ENCODE assay signal across 1 cellular context in the genomic region with DNA sequence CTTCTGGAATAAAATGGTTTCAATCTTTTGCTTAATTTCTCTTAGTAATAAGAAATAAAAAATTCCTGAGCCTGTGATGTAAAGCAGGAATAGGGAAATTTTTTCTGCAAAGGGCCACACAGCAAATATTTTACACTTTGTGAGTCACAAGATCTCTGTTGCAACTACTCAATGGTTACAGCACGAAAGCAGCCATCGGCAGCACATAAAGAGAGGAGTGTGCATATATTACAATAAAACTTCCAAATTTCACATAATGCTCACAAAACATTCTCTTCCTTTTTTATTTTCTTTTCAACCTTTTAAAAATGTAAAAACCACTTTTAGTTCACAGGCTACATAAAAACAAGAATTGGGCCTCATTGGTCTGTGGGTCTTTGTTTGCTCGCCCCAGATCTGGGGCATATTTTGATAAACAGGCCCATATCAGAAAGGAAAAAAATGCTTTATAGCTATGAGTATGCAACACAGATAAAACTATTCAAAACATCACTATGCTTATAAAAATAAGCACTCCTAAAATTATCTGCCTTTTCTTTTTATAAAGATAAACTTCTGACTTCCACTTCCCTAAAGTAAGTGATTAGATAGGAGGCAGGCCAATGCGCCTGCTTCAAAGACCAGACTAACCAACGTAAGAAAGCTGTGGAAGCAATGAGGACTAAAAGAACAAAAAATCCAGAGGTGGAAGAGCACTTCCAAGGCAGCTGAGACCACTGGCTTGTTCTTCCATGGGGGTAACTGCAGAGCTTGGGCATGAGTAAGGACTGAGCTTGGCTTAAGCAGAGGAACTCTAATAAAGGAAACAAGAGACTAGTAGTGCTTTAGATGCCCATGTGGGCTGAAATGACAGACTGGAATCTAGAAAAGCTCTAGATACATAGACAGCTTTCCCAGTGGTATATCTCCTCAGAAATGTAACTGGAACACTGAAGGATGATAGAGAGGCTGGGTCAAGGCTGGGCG.
TF ChIP-seq lines count a peak whose summit lies in the region.

No MANE protein-coding gene starts in this region.

TF ChIP-seq in WTC11, 78 proteins besides CTCF, POLR2A, EP300 and RAD21 (continued from another document):
- no peak for TF ChIP-seq ZSCAN18 (CRISPR knock-in tag; IDR thresholded peaks at IDR 0.05)
- TF ChIP-seq EMX1 (CRISPR knock-in tag; IDR thresholded peaks at IDR 0.05) = no peak
- no peak for TF ChIP-seq FOXK1 (CRISPR knock-in tag; IDR thresholded peaks at IDR 0.05)
- TF ChIP-seq, protein P1, sequence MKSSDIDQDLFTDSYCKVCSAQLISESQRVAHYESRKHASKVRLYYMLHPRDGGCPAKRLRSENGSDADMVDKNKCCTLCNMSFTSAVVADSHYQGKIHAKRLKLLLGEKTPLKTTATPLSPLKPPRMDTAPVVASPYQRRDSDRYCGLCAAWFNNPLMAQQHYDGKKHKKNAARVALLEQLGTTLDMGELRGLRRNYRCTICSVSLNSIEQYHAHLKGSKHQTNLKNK (CRISPR knock-in tag; IDR thresholded peaks at IDR 0.05) = no peak
TF ChIP-seq in WTC11: peak in this region for 0.
